ENCODE assay signal across 1 cellular context in genomic region chr1:76050073-76050472, GRCh38. TPM values are rescaled to one million over a fixed set of nuclear protein-coding genes. Genes with fewer than 3 reads are reported as not detected.
"Had no signal": no experiment of that assay in that cellular context is flagged by ENCODE, and none has a peak within 500 bp of the region (broad histone marks: within the 10 kb centered on the region; RNA-seq: fewer than 3 reads in every experiment).

No MANE protein-coding gene starts in this region.

RNA-seq across cellular contexts. Expression of gene ST6GALNAC3, which starts 24.5 kb away (rescaled TPM):
- total RNA-seq: LHCN-M2 had no signal
